1 cellular context compared by ENCODE assay signal in genomic region chr17:76391200-76391715, GRCh38.
TF ChIP-seq lines count a peak whose summit lies in the region.

No MANE protein-coding gene starts in this region.

TF ChIP-seq in K562, 482 proteins besides CTCF, POLR2A, EP300 and RAD21:
- peak; percentile 38; the same call in 1 of the 2 replicates for TF ChIP-seq POLR2G (IDR thresholded peaks at IDR 0.05; ENCODE audit: low read depth, low read length)
- TF ChIP-seq RBBP5 (IDR thresholded peaks at IDR 0.05; ENCODE audit: borderline replicate concordance, insufficient read depth, low read length, poor library complexity, severe bottlenecking): no peak
